ENCODE assay signal across 1 cellular context in the genomic region with DNA sequence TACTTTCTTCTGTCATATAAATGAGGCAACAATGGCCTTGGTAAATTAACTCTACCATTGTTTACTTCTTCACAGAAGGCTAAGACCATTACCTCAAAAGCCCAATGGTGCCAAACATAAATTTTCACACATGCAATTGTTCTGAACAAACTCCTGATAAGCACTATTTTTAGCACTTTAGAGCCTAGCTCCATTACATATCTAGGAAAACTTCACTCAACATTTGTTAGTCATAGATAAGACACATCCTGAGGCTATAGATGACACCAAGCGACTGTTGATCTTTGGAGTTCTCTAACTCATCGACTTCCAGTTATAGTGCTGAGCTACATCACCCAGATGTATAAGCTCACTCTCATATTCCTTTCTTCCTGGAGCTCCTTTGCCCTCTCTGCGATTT.
TF ChIP-seq lines count a peak whose summit lies in the region.

No MANE protein-coding gene starts in this region.

TF ChIP-seq in H1, 55 proteins besides CTCF, POLR2A, EP300 and RAD21:
- TF ChIP-seq HDAC6 (IDR thresholded peaks at IDR 0.05; ENCODE audit: low read depth, low read length) (no peak), TCF12 (IDR thresholded peaks at IDR 0.05; ENCODE audit: low read depth, low read length) (no peak), TAF7 (optimal IDR thresholded peaks at IDR 0.05; ENCODE audit: borderline replicate concordance, low read depth, low read length) (no peak), EZH2 (IDR thresholded peaks at IDR 0.05; ENCODE audit: low read depth, low read length, severe bottlenecking) (no peak), YY1 (IDR thresholded peaks at IDR 0.05; ENCODE audit: low read depth, low read length) (no peak), SRF (IDR thresholded peaks at IDR 0.05; ENCODE audit: low read depth, low read length) (no peak), TEAD4 (IDR thresholded peaks at IDR 0.05; ENCODE audit: low read depth, low read length) (no peak), RBBP5 (IDR thresholded peaks at IDR 0.05; ENCODE audit: borderline replicate concordance, low read depth, low read length) (no peak), KDM1A (IDR thresholded peaks at IDR 0.05; ENCODE audit: borderline replicate concordance, low read length) (no peak), NRF1 (IDR thresholded peaks at IDR 0.05; ENCODE audit: low read depth, low read length) (no peak), PHF8 (conservative IDR thresholded peaks at IDR 0.05; ENCODE audit: low read depth, low read length) (no peak), BACH1 (IDR thresholded peaks at IDR 0.05; ENCODE audit: low read length) (no peak), SIX5 (IDR thresholded peaks at IDR 0.05; ENCODE audit: low read depth, low read length) (no peak), BRCA1 (IDR thresholded peaks at IDR 0.05; ENCODE audit: low read depth, low read length) (no peak), CEBPB (IDR thresholded peaks at IDR 0.05; ENCODE audit: low read depth, low read length) (no peak)
- TF ChIP-seq, protein P1, sequence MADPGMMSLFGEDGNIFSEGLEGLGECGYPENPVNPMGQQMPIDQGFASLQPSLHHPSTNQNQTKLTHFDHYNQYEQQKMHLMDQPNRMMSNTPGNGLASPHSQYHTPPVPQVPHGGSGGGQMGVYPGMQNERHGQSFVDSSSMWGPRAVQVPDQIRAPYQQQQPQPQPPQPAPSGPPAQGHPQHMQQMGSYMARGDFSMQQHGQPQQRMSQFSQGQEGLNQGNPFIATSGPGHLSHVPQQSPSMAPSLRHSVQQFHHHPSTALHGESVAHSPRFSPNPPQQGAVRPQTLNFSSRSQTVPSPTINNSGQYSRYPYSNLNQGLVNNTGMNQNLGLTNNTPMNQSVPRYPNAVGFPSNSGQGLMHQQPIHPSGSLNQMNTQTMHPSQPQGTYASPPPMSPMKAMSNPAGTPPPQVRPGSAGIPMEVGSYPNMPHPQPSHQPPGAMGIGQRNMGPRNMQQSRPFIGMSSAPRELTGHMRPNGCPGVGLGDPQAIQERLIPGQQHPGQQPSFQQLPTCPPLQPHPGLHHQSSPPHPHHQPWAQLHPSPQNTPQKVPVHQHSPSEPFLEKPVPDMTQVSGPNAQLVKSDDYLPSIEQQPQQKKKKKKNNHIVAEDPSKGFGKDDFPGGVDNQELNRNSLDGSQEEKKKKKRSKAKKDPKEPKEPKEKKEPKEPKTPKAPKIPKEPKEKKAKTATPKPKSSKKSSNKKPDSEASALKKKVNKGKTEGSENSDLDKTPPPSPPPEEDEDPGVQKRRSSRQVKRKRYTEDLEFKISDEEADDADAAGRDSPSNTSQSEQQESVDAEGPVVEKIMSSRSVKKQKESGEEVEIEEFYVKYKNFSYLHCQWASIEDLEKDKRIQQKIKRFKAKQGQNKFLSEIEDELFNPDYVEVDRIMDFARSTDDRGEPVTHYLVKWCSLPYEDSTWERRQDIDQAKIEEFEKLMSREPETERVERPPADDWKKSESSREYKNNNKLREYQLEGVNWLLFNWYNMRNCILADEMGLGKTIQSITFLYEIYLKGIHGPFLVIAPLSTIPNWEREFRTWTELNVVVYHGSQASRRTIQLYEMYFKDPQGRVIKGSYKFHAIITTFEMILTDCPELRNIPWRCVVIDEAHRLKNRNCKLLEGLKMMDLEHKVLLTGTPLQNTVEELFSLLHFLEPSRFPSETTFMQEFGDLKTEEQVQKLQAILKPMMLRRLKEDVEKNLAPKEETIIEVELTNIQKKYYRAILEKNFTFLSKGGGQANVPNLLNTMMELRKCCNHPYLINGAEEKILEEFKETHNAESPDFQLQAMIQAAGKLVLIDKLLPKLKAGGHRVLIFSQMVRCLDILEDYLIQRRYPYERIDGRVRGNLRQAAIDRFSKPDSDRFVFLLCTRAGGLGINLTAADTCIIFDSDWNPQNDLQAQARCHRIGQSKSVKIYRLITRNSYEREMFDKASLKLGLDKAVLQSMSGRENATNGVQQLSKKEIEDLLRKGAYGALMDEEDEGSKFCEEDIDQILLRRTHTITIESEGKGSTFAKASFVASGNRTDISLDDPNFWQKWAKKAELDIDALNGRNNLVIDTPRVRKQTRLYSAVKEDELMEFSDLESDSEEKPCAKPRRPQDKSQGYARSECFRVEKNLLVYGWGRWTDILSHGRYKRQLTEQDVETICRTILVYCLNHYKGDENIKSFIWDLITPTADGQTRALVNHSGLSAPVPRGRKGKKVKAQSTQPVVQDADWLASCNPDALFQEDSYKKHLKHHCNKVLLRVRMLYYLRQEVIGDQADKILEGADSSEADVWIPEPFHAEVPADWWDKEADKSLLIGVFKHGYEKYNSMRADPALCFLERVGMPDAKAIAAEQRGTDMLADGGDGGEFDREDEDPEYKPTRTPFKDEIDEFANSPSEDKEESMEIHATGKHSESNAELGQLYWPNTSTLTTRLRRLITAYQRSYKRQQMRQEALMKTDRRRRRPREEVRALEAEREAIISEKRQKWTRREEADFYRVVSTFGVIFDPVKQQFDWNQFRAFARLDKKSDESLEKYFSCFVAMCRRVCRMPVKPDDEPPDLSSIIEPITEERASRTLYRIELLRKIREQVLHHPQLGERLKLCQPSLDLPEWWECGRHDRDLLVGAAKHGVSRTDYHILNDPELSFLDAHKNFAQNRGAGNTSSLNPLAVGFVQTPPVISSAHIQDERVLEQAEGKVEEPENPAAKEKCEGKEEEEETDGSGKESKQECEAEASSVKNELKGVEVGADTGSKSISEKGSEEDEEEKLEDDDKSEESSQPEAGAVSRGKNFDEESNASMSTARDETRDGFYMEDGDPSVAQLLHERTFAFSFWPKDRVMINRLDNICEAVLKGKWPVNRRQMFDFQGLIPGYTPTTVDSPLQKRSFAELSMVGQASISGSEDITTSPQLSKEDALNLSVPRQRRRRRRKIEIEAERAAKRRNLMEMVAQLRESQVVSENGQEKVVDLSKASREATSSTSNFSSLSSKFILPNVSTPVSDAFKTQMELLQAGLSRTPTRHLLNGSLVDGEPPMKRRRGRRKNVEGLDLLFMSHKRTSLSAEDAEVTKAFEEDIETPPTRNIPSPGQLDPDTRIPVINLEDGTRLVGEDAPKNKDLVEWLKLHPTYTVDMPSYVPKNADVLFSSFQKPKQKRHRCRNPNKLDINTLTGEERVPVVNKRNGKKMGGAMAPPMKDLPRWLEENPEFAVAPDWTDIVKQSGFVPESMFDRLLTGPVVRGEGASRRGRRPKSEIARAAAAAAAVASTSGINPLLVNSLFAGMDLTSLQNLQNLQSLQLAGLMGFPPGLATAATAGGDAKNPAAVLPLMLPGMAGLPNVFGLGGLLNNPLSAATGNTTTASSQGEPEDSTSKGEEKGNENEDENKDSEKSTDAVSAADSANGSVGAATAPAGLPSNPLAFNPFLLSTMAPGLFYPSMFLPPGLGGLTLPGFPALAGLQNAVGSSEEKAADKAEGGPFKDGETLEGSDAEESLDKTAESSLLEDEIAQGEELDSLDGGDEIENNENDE (IDR thresholded peaks at IDR 0.05; ENCODE audit: insufficient replicate concordance, low read length) = no peak
- TF ChIP-seq, protein P2, sequence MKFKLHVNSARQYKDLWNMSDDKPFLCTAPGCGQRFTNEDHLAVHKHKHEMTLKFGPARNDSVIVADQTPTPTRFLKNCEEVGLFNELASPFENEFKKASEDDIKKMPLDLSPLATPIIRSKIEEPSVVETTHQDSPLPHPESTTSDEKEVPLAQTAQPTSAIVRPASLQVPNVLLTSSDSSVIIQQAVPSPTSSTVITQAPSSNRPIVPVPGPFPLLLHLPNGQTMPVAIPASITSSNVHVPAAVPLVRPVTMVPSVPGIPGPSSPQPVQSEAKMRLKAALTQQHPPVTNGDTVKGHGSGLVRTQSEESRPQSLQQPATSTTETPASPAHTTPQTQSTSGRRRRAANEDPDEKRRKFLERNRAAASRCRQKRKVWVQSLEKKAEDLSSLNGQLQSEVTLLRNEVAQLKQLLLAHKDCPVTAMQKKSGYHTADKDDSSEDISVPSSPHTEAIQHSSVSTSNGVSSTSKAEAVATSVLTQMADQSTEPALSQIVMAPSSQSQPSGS (IDR thresholded peaks at IDR 0.05; ENCODE audit: low read length) = no peak
- TF ChIP-seq, protein P3, sequence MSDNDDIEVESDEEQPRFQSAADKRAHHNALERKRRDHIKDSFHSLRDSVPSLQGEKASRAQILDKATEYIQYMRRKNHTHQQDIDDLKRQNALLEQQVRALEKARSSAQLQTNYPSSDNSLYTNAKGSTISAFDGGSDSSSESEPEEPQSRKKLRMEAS (IDR thresholded peaks at IDR 0.05) = no peak
